Comparison of ENCODE assay signal across 8 cellular contexts in the genomic region with DNA sequence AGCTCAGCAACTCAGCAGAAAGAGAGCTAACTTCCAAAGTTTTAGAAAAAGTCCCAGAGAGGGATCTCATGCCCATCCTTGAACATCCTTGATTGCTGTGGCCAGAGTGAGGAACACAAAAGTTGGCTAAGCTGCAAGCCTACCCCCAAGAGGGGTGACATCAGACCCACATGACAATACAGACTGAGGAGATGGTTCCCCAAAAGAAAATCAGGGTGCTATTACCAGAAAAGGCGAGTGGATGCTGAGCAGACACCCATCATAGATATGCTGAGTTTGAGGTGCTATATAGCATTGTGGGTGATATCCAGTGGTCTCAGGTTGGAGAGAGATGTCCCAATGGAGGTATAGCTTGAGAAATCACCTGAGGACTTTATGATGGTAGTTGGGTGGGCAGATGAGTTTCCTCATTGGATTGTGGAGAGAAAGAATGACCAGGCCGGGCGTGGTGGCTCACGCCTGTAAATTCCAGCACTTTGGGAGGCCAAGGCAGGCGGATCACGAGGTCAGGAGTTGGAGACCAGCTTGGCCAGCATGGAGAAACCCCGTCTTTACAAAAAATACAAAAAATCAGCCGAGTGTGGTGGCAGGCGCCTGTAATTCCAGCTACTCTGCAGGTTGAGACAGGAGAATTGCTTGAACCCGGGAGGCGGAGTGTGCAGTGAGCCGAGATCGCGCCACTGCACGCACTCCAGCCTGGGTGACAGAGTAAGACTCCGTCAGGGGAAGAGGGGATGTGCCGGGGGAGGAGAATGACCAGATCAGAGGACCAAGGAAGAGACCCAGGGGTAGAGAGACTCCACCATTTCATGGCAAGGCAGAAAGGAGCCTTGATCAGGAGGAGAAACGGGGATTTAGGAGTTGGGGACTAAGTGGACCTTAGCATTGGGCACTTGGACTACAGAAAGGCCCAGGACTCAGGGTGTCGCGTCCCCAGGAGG. TPM values are rescaled to one million over a fixed set of nuclear protein-coding genes. Genes with fewer than 3 reads are reported as not detected.
DNase-seq lines count a peak whose midpoint lies in the region; ATAC-seq and TF ChIP-seq lines count a peak whose summit lies in the region.

No MANE protein-coding gene starts in this region.

- intact Hi-C loops in sigmoid colon (cut with DNase I), result loop anchor here (2.0 to 10.0 kb wide), 3 partner anchors 40 to 458 kb away; a partner anchor contains a TSS

- H3K4me3 ChIP-seq in GM23248 (no peak overlapping the region), WERI-Rb-1 (ENCODE audit: low read depth, low read length) (no peak overlapping the region; the same call in 1 of the 2 replicates), fibroblast of villous mesenchyme (ENCODE audit: low read depth, low read length) (peak overlapping the region; percentile 77), sigmoid colon (peak overlapping the region; percentile 77 to 95 (median 86))

- in situ Hi-C loops in GM23248 (cut with MboI), result no loop called here

- no peaks in the 10 kb centered on the region for H3K9me3 ChIP-seq in GM23248 (ENCODE audit: low read depth)
- H3K9me3 ChIP-seq in WERI-Rb-1 (ENCODE audit: severe bottlenecking), result no peaks in the 10 kb centered on the region
- no peaks in the 10 kb centered on the region for H3K9me3 ChIP-seq in sigmoid colon

- ATAC-seq in HG03175 (IDR thresholded peaks at IDR 0.05; ENCODE audit: unreplicated experiment), result no peak

- H2AFZ ChIP-seq in GM23248, result peak overlapping the region; percentile 75

- H3K79me2 ChIP-seq in GM23248 (ENCODE audit: insufficient read depth), result peaks cover 30% of the 10 kb centered on the region

- DNase-seq in GM23248 (no peak), WERI-Rb-1 (no peak), fibroblast of villous mesenchyme (ENCODE audit: low read depth) (no peak), sigmoid colon (peak; percentile 21), NCI-H748 (lab: John Stamatoyannopoulos, UW; ENCODE audit: unreplicated experiment) (no peak), dermis blood vessel endothelial cell (no peak)
- no peak for DNase-seq in stimulated activated CD4-positive, alpha-beta T cell treated with anti-CD3 and anti-CD28 coated beads, Interleukin-4, amount 100 ng/mL, for 1 hour

- H3K4me1 ChIP-seq in GM23248 (ENCODE audit: insufficient read depth) (peaks cover 10% of the 10 kb centered on the region), sigmoid colon (peaks cover 0 to 19% (median 9%) of the 10 kb centered on the region in 4 donors)

- H3K9ac ChIP-seq in GM23248, result peak overlapping the region; percentile 91

- no peaks in the 10 kb centered on the region for H4K20me1 ChIP-seq in GM23248 (ENCODE audit: insufficient read depth)

- TF ChIP-seq CTCF in WERI-Rb-1 (IDR thresholded peaks at IDR 0.05; ENCODE audit: low read depth, low read length) (no peak), fibroblast of villous mesenchyme (IDR thresholded peaks at IDR 0.05; ENCODE audit: insufficient read depth, low read depth, low read length) (no peak), sigmoid colon (IDR thresholded peaks at IDR 0.05) (no peak)

- H3K36me3 ChIP-seq in GM23248 (ENCODE audit: low read depth) (peaks cover 12% of the 10 kb centered on the region; the same call in 1 of the 2 replicates), WERI-Rb-1 (no peaks in the 10 kb centered on the region), sigmoid colon (peaks cover 0 to 1% (median 0%) of the 10 kb centered on the region in 4 donors)

- no peaks in the 10 kb centered on the region for H3K9me2 ChIP-seq in GM23248 (ENCODE audit: insufficient read depth)

- no peak overlapping the region for H3K4me2 ChIP-seq in GM23248 (ENCODE audit: unreplicated experiment)

- no peak for TF ChIP-seq POLR2A in sigmoid colon (IDR thresholded peaks at IDR 0.05)

- H3K27me3 ChIP-seq in GM23248 (replicated peaks; ENCODE audit: insufficient read depth) (no peaks in the 10 kb centered on the region), WERI-Rb-1 (ENCODE audit: insufficient read depth, low read depth, severe bottlenecking) (no peaks in the 10 kb centered on the region), sigmoid colon (no peaks in the 10 kb centered on the region)

- H3F3A ChIP-seq in GM23248 (ENCODE audit: insufficient read depth), result peaks cover 12% of the 10 kb centered on the region

- 73 to 78% methylated on average over 20 of the region's 20 CpGs for WGBS in GM23248 (ENCODE audit: low coverage in 1 of 2, low lambda C conversion rate in 2 of 2, missing lambda C conversion rate in 2 of 2), 2 experiments
- WGBS in sigmoid colon, 2 donors, result 81 to 85% methylated on average over 20 of the region's 20 CpGs

- no peak for TF ChIP-seq EP300 in sigmoid colon (IDR thresholded peaks at IDR 0.05)

- peak overlapping the region; percentile 63 for H3K27ac ChIP-seq in GM23248
- peak overlapping the region; percentile 83 for H3K27ac ChIP-seq in WERI-Rb-1
- peak overlapping the region; percentile 88 to 99 (median 89) for H3K27ac ChIP-seq in sigmoid colon

RNA-seq across cellular contexts. Expression of a gene that starts 0.9 kb away (rescaled TPM):
- 70.3 and 84.3 TPM in 2 replicates for total RNA-seq in GM23248 (2014; rRNA removed; shearing (Covaris generic))
- polyA plus RNA-seq in GM23248 (2016; fragmentation: Nextera tagmentation; extraction: Ambion mirVana) (148 and 153 TPM in 2 replicates), sigmoid colon (100 to 1,000 TPM in 1 of 3 donors, 10 to 100 TPM in 2; 66.1 to 109 (median 99.5) TPM)
- total RNA-seq in fibroblast of villous mesenchyme (13.0 and 33.2 TPM in 2 replicates), sigmoid colon (10 to 100 TPM in 2 of 4 donors, 1 to 10 TPM in 2; 7.1 to 12.2 (median 9.2) TPM), dermis blood vessel endothelial cell (5.8 and 10.5 TPM in 2 replicates)

RNA-seq across cellular contexts. Expression of a gene that starts 21.3 kb away (rescaled TPM):
- total RNA-seq in GM23248 (2014; rRNA removed; shearing (Covaris generic)), result 59.8 and 59.9 TPM in 2 replicates
- polyA plus RNA-seq in GM23248 (2016; fragmentation: Nextera tagmentation; extraction: Ambion mirVana) (29.1 and 33.6 TPM in 2 replicates), sigmoid colon (10 to 100 TPM; 70.9 to 79.8 (median 75.1) TPM)
- total RNA-seq in fibroblast of villous mesenchyme (45.1 and 47.9 TPM in 2 replicates), sigmoid colon (10 to 100 TPM; 37.7 to 82.9 (median 54.8) TPM), dermis blood vessel endothelial cell (90.7 and 93.9 TPM in 2 replicates)

RNA-seq across cellular contexts. Expression of a gene that starts 21.5 kb away (rescaled TPM):
- total RNA-seq in GM23248 (2014; rRNA removed; shearing (Covaris generic)), result 0.86 TPM in 1 of 2 replicates, not detected in the other
- 0.48 and 0.56 TPM in 2 replicates for polyA plus RNA-seq in GM23248 (2016; fragmentation: Nextera tagmentation; extraction: Ambion mirVana)
- total RNA-seq in fibroblast of villous mesenchyme, result 0.86 and 1.3 TPM in 2 replicates
- 1 to 10 TPM in 2 of 4 donors, under 1 TPM in 2; 0.71 to 2.2 (median 1.4) TPM for total RNA-seq in sigmoid colon
- polyA plus RNA-seq in sigmoid colon, result 1 to 10 TPM; 1.2 to 2.9 (median 1.8) TPM
- 0.88 and 2.6 TPM in 2 replicates for total RNA-seq in dermis blood vessel endothelial cell

RNA-seq across cellular contexts. Expression of a gene that starts 21.9 kb away (rescaled TPM):
- not detected in 2 replicates for total RNA-seq in GM23248 (2014; rRNA removed; shearing (Covaris generic))
- polyA plus RNA-seq in GM23248 (2016; fragmentation: Nextera tagmentation; extraction: Ambion mirVana), result not detected in 2 replicates
- total RNA-seq in fibroblast of villous mesenchyme, result not detected in 2 replicates
- 1 to 10 TPM in 3 of 4 donors, not detected in 1; 1.8 to 3.3 (median 2.9) TPM for total RNA-seq in sigmoid colon
- under 1 TPM in 1 of 3 donors, not detected in 2; 0.42 TPM for polyA plus RNA-seq in sigmoid colon
- not detected in 2 replicates for total RNA-seq in dermis blood vessel endothelial cell

RNA-seq across cellular contexts. Expression of a gene that starts 37.2 kb away (rescaled TPM):
- total RNA-seq in GM23248 (2014; rRNA removed; shearing (Covaris generic)), result not detected in 2 replicates
- not detected in 2 replicates for polyA plus RNA-seq in GM23248 (2016; fragmentation: Nextera tagmentation; extraction: Ambion mirVana)
- total RNA-seq in fibroblast of villous mesenchyme, result not detected in 2 replicates
- total RNA-seq in sigmoid colon, result under 1 TPM in 1 of 4 donors, not detected in 3; 0.33 TPM
- polyA plus RNA-seq in sigmoid colon, result 1 to 10 TPM in 1 of 3 donors, not detected in 2; 1.8 TPM
- total RNA-seq in dermis blood vessel endothelial cell, result 0.42 and 0.51 TPM in 2 replicates

Comparison
In these comparisons a context has a peak if more than half of its experiments do, and no peak if none do; other contexts are left out.
1. H3K4me3 ChIP-seq: peak in fibroblast of villous mesenchyme (single experiment) and sigmoid colon (4 of 4); none in GM23248 (single experiment) and WERI-Rb-1 (single experiment).
2. Peak in every context shown above with its lines, with median percentiles within 50 percentile points of each other: H3K27ac ChIP-seq.